Comparison of ENCODE assay signal across 22 cellular contexts in the genomic region with DNA sequence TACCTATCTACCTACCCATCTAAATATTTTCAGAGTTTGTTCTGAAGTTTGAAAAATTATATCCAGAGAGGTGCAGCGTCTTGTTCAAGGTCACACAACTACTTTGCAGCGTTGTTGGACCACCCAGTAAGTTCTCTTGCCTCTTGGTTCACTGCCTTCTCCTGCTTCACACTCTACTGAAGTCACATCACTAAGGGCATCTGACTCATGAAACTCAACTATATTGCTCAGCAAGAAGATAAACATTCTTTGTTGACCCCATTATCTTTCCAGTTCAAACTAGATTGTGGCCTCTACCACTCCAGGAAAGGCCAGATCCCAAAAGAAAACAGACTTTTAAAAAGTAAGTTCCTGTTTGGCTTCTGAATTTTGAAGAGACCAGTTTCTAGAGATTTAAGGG.
"Had no signal": no experiment of that assay in that cellular context is flagged by ENCODE, and none has a peak within 500 bp of the region (broad histone marks: within the 10 kb centered on the region; RNA-seq: fewer than 3 reads in every experiment).

No MANE protein-coding gene starts in this region.

- H2AFZ ChIP-seq: parathyroid adenoma had no signal

- H3K4me3 ChIP-seq: coronary artery, esophagus muscularis mucosa, lung, transverse colon, vagina had no signal

- H3K4me1 Mint-ChIP-seq: activated CD4-positive, alpha-beta T cell treated with anti-CD3 and anti-CD28 coated beads, Interleukin-2, amount 10 ng/mL, durations not matched to agents 7 days and 5 days; immature natural killer cell; naive B cell; stimulated activated naive B cell treated with anti-CD40 and anti-IgM and Interleukin-4, amounts not matched to agents 10 μg/mL and 1 μg/mL and 100 μg/mL, for 72 hours had no signal

- H3K9me3 Mint-ChIP-seq: activated CD4-positive, alpha-beta T cell treated with anti-CD3 and anti-CD28 coated beads, Interleukin-2, amount 10 ng/mL, durations not matched to agents 7 days and 5 days; activated naive CD4-positive, alpha-beta T cell treated with anti-CD3 and anti-CD28 coated beads, Interleukin-2, amount 50 U/mL, for 72 hours; activated T-cell treated with anti-CD3 and anti-CD28 coated beads, Interleukin-2, amount 50 U/mL, for 72 hours; brain; stimulated activated naive B cell treated with anti-CD40 and anti-IgM and Interleukin-4, amounts not matched to agents 10 μg/mL and 1 μg/mL and 100 μg/mL, for 72 hours had no signal

- ATAC-seq: activated naive CD4-positive, alpha-beta T cell treated with anti-CD3 and anti-CD28 coated beads, Interleukin-2, amount 50 U/mL, for 72 hours; activated T-cell treated with anti-CD3 and anti-CD28 coated beads, Interleukin-2, amount 50 U/mL, for 72 hours; left colon; stimulated activated naive B cell treated with anti-CD40 and anti-IgM and Interleukin-4, amounts not matched to agents 10 μg/mL and 1 μg/mL and 100 μg/mL, for 72 hours had no signal

- H3K4me3 Mint-ChIP-seq: activated CD4-positive, alpha-beta T cell treated with anti-CD3 and anti-CD28 coated beads, Interleukin-2, amount 10 ng/mL, durations not matched to agents 7 days and 5 days; activated T-cell treated with anti-CD3 and anti-CD28 coated beads, Interleukin-2, amount 50 U/mL, for 72 hours; brain; immature natural killer cell; naive B cell; stimulated activated naive B cell treated with anti-CD40 and anti-IgM and Interleukin-4, amounts not matched to agents 10 μg/mL and 1 μg/mL and 100 μg/mL, for 72 hours had no signal

- H3K36me3 ChIP-seq: esophagus muscularis mucosa, transverse colon, vagina had no signal

- H3K9ac ChIP-seq: parathyroid adenoma had no signal

- H3K9me3 ChIP-seq: esophagus muscularis mucosa, transverse colon, vagina had no signal

- DNase-seq: activated CD4-positive, alpha-beta T cell treated with anti-CD3 and anti-CD28 coated beads, Interleukin-2, amount 10 ng/mL, durations not matched to agents 7 days and 5 days; activated CD8-positive, alpha-beta memory T cell treated with anti-CD3 and anti-CD28 coated beads, Interleukin-2, amount 50 U/mL, for 48 hours; activated gamma-delta T cell; activated T-cell treated with anti-CD3 and anti-CD28 coated beads, Interleukin-2, amount 50 U/mL, for 72 hours; amniotic stem cell; central memory CD4-positive, alpha-beta T cell; foreskin melanocyte; head of caudate nucleus; immature natural killer cell; left colon; naive B cell; stimulated activated CD4-positive, alpha-beta T cell treated with anti-CD3 and anti-CD28 coated beads, Interleukin-4, amount 100 ng/mL, for 1 hour; stimulated activated naive B cell treated with anti-CD40 and anti-IgM and Interleukin-4, amounts not matched to agents 10 μg/mL and 1 μg/mL and 100 μg/mL, for 72 hours; substantia nigra; transverse colon had no signal

- H3K27ac ChIP-seq: coronary artery, esophagus muscularis mucosa, parathyroid adenoma, transverse colon, vagina had no signal

- H3K27ac Mint-ChIP-seq: activated CD4-positive, alpha-beta T cell treated with anti-CD3 and anti-CD28 coated beads, Interleukin-2, amount 10 ng/mL, durations not matched to agents 7 days and 5 days; activated naive CD4-positive, alpha-beta T cell treated with anti-CD3 and anti-CD28 coated beads, Interleukin-2, amount 50 U/mL, for 72 hours; activated T-cell treated with anti-CD3 and anti-CD28 coated beads, Interleukin-2, amount 50 U/mL, for 72 hours; brain; immature natural killer cell; naive B cell; stimulated activated naive B cell treated with anti-CD40 and anti-IgM and Interleukin-4, amounts not matched to agents 10 μg/mL and 1 μg/mL and 100 μg/mL, for 72 hours had no signal

- H3K27me3 ChIP-seq: esophagus muscularis mucosa, transverse colon, vagina had no signal

- H3K36me3 Mint-ChIP-seq: activated naive CD4-positive, alpha-beta T cell treated with anti-CD3 and anti-CD28 coated beads, Interleukin-2, amount 50 U/mL, for 72 hours; brain; immature natural killer cell; naive B cell; stimulated activated naive B cell treated with anti-CD40 and anti-IgM and Interleukin-4, amounts not matched to agents 10 μg/mL and 1 μg/mL and 100 μg/mL, for 72 hours had no signal
